Comparison of ENCODE assay signal across 12 cellular contexts in genomic region chr11:128550967-128551522, GRCh38. TPM values are rescaled to one million over a fixed set of nuclear protein-coding genes. Genes with fewer than 3 reads are reported as not detected.
DNase-seq lines count a peak whose midpoint lies in the region; ATAC-seq and TF ChIP-seq lines count a peak whose summit lies in the region.
"Had no signal": no experiment of that assay in that cellular context is flagged by ENCODE, and none has a peak within 500 bp of the region (broad histone marks: within the 10 kb centered on the region; RNA-seq: fewer than 3 reads in every experiment).

No MANE protein-coding gene starts in this region.

- H3K27me3 Mint-ChIP-seq in activated T-cell treated with anti-CD3 and anti-CD28 coated beads, Interleukin-2, amount 50 U/mL, for 24 hours, result no peaks in the 10 kb centered on the region
- peaks cover 3% of the 10 kb centered on the region for H3K27me3 Mint-ChIP-seq in endothelial cell (ENCODE audit: unreplicated experiment)

- peaks cover 83% of the 10 kb centered on the region for H3K4me1 Mint-ChIP-seq in activated T-cell treated with anti-CD3 and anti-CD28 coated beads, Interleukin-2, amount 50 U/mL, for 24 hours (ENCODE audit: low read depth)
- H3K4me1 Mint-ChIP-seq in endothelial cell (ENCODE audit: unreplicated experiment), result peaks cover 64% of the 10 kb centered on the region

- no peaks in the 10 kb centered on the region for H3K79me2 ChIP-seq in OCI-LY1 (ENCODE audit: insufficient read depth, low read length)

- 57% methylated on average over 7 of the region's 7 CpGs for WGBS in thymus

- H3K4me2 ChIP-seq in OCI-LY1 (ENCODE audit: low read length), result peak overlapping the region; percentile 76

- H3K9me3 Mint-ChIP-seq in activated T-cell treated with anti-CD3 and anti-CD28 coated beads, Interleukin-2, amount 50 U/mL, for 24 hours, result no peaks in the 10 kb centered on the region
- H3K9me3 Mint-ChIP-seq in endothelial cell (ENCODE audit: unreplicated experiment), result no peaks in the 10 kb centered on the region

- H3K4me3 Mint-ChIP-seq in activated T-cell treated with anti-CD3 and anti-CD28 coated beads, Interleukin-2, amount 50 U/mL, for 24 hours, result peak overlapping the region; percentile 17
- no peak overlapping the region for H3K4me3 Mint-ChIP-seq in endothelial cell (ENCODE audit: unreplicated experiment)

- no peaks in the 10 kb centered on the region for H3K36me3 Mint-ChIP-seq in activated T-cell treated with anti-CD3 and anti-CD28 coated beads, Interleukin-2, amount 50 U/mL, for 24 hours (ENCODE audit: low read depth)
- H3K36me3 Mint-ChIP-seq in endothelial cell (ENCODE audit: low read depth, unreplicated experiment), result peaks cover 12% of the 10 kb centered on the region

- H3K36me3 ChIP-seq in OCI-LY1 (ENCODE audit: insufficient read depth, low read length) (no peaks in the 10 kb centered on the region), thymus (ENCODE audit: control insufficient read depth, insufficient read depth) (no peaks in the 10 kb centered on the region), WERI-Rb-1 (no peaks in the 10 kb centered on the region)

- ATAC-seq in HG03139 (IDR thresholded peaks at IDR 0.05; ENCODE audit: unreplicated experiment), result no peak

- peaks cover 8% of the 10 kb centered on the region; the same call in 1 of the 2 replicates for H3F3A ChIP-seq in OCI-LY1 (ENCODE audit: insufficient read depth, low read length)

- H3K9me2 ChIP-seq in OCI-LY1 (ENCODE audit: low read depth, low read length), result no peaks in the 10 kb centered on the region

- peaks cover 74% of the 10 kb centered on the region for H3K4me1 ChIP-seq in OCI-LY1 (ENCODE audit: insufficient read depth, low read length, severe bottlenecking)
- H3K4me1 ChIP-seq in thymus (ENCODE audit: control insufficient read depth, insufficient read depth, low read length), result peaks cover 64% of the 10 kb centered on the region

- H3K9ac ChIP-seq in OCI-LY1 (ENCODE audit: low read length), result peak overlapping the region; percentile 72

- H3K27me3 ChIP-seq in OCI-LY1 (ENCODE audit: insufficient read depth, low read length), result no peaks in the 10 kb centered on the region
- no peaks in the 10 kb centered on the region for H3K27me3 ChIP-seq in thymus (ENCODE audit: control insufficient read depth, insufficient read depth)
- no peaks in the 10 kb centered on the region for H3K27me3 ChIP-seq in WERI-Rb-1 (ENCODE audit: insufficient read depth, low read depth, severe bottlenecking)

- H3K27ac ChIP-seq in OCI-LY1 (ENCODE audit: low read depth, low read length, poor library complexity, severe bottlenecking) (peak overlapping the region; percentile 98), thymus (ENCODE audit: low read depth) (peak overlapping the region; percentile 90), WERI-Rb-1 (no peak overlapping the region)
- H3K27ac ChIP-seq: VCaP had no signal

- peak overlapping the region; percentile 89 for H3K27ac Mint-ChIP-seq in activated T-cell treated with anti-CD3 and anti-CD28 coated beads, Interleukin-2, amount 50 U/mL, for 24 hours
- H3K27ac Mint-ChIP-seq in endothelial cell (ENCODE audit: unreplicated experiment), result peak overlapping the region; percentile 81

- no peaks in the 10 kb centered on the region for H3K9me3 ChIP-seq in OCI-LY1 (ENCODE audit: low read length)
- H3K9me3 ChIP-seq in thymus (ENCODE audit: control insufficient read depth), result no peaks in the 10 kb centered on the region
- no peaks in the 10 kb centered on the region for H3K9me3 ChIP-seq in WERI-Rb-1 (ENCODE audit: severe bottlenecking)

- H2AFZ ChIP-seq in OCI-LY1 (ENCODE audit: low read length), result no peak overlapping the region

- DNase-seq in activated T-cell treated with anti-CD3 and anti-CD28 coated beads, Interleukin-2, amount 50 U/mL, for 24 hours, result no peak
- DNase-seq in activated T-cell treated with anti-CD3 and anti-CD28 coated beads, Interleukin-2, amount 50 U/mL, for 1 hour, result no peak
- DNase-seq in endothelial cell (ENCODE audit: low spot score), result no peak
- DNase-seq in DMS114 treated with DMSO at 0.1 percent for 48 hours (lab: John Stamatoyannopoulos, UW; ENCODE audit: unreplicated experiment), result no peak
- no peak for DNase-seq in WERI-Rb-1
- DNase-seq: NCI-H446 treated with DMSO at 0.1 percent for 48 hours, SHP77 treated with DMSO at 0.1 percent for 48 hours had no signal

- H3K4me3 ChIP-seq in OCI-LY1 (ENCODE audit: low read depth, low read length, poor library complexity, severe bottlenecking) (peak overlapping the region; percentile 48), thymus (ENCODE audit: low read length) (no peak overlapping the region), WERI-Rb-1 (ENCODE audit: low read depth, low read length) (no peak overlapping the region)
- H3K4me3 ChIP-seq: skin epidermis had no signal

- no peak for TF ChIP-seq CTCF in OCI-LY1 (IDR thresholded peaks at IDR 0.05; ENCODE audit: low read length)
- no peak for TF ChIP-seq CTCF in endothelial cell (IDR thresholded peaks at IDR 0.05; ENCODE audit: unreplicated experiment)
- TF ChIP-seq CTCF in WERI-Rb-1 (IDR thresholded peaks at IDR 0.05; ENCODE audit: low read depth, low read length), result no peak

- no peaks in the 10 kb centered on the region for H4K20me1 ChIP-seq in OCI-LY1 (ENCODE audit: insufficient read depth, low read length)

RNA-seq across cellular contexts. Expression of gene ETS1, which starts 36.3 kb away (rescaled TPM):
- total RNA-seq in endothelial cell (ENCODE audit: unreplicated experiment), result 309 TPM
- 223 TPM for polyA plus RNA-seq in thymus
